10 cellular contexts compared by ENCODE assay signal in the genomic region with DNA sequence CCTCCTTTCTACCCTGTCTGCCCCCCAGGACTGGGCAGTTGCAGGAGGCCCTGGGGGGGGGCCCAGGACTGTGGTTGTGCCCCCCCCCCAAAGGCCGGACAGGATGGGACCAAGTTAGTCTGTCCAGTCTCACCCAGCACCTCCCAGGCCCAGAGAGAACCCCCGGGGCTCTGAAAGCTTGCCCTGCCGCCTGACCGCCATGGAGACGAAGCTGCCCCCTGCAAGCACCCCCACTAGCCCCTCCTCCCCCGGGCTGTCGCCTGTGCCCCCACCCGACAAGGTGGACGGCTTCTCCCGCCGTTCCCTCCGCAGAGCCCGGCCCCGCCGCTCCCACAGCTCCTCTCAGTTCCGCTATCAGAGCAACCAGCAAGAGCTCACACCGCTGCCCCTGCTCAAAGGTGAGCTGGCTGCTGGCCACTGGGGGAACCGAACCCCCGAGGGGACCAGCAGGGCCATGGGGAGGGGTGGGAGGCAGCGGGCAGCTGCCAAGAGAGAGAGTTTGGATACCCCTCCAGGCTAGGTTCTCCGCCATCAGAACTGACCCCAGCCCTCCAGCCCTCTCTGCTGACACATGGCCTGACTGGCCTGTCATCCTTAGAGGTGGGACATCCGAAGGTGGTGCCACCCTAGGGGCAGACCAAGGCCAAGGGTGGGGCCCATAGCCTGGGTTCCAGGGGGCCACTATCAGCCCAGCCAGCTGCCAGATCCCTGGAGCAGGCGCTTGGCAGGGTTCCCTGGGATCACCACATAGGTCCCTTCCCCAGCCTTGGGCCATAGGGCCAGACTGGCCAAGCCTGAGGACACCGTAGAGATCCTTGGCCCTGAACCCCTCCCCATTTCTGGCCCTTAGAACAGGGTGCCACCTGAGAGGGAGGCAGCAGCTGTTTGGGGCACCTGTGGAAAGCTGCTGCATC. TPM values are rescaled to one million over a fixed set of nuclear protein-coding genes. Genes with fewer than 3 reads are reported as not detected.
DNase-seq lines count a peak whose midpoint lies in the region; ATAC-seq, FAIRE-seq and TF ChIP-seq lines count a peak whose summit lies in the region.
"Had no signal": no experiment of that assay in that cellular context is flagged by ENCODE, and none has a peak within 500 bp of the region (broad histone marks: within the 10 kb centered on the region; RNA-seq: fewer than 3 reads in every experiment).

No MANE protein-coding gene starts in this region.

- H3K27me3 Mint-ChIP-seq in T-helper 1 cell treated with Interleukin-12 subunit alpha and Interleukin-12 subunit beta and Interleukin-4 antibody, amounts not matched to agents 30 μg/mL and 1 μg/mL, for 36 hours (ENCODE audit: low read depth), result no peaks in the 10 kb centered on the region
- no peaks in the 10 kb centered on the region for H3K27me3 Mint-ChIP-seq in activated naive CD8-positive, alpha-beta T cell treated with anti-CD3 and anti-CD28 coated beads, Interleukin-2, amount 50 U/mL, for 24 hours

- FAIRE-seq in kidney (lab: Jason Lieb, UNC), result no peak
- FAIRE-seq: A204.1 had no signal

- H3K4me3 ChIP-seq in kidney (ENCODE audit: low read length in 2 of 2) (peak overlapping the region; percentile 75 to 98), stomach (peak overlapping the region; percentile 85 to 100 (median 92))

- H3K4me1 Mint-ChIP-seq in T-helper 1 cell treated with Interleukin-12 subunit alpha and Interleukin-12 subunit beta and Interleukin-4 antibody, amounts not matched to agents 30 μg/mL and 1 μg/mL, for 36 hours (ENCODE audit: low read depth), result peaks cover 17% of the 10 kb centered on the region
- peaks cover 14% of the 10 kb centered on the region for H3K4me1 Mint-ChIP-seq in activated naive CD8-positive, alpha-beta T cell treated with anti-CD3 and anti-CD28 coated beads, Interleukin-2, amount 50 U/mL, for 24 hours

- H3K27me3 ChIP-seq in stomach, result no peaks in the 10 kb centered on the region

- H3K9me3 Mint-ChIP-seq in T-helper 1 cell treated with Interleukin-12 subunit alpha and Interleukin-12 subunit beta and Interleukin-4 antibody, amounts not matched to agents 30 μg/mL and 1 μg/mL, for 36 hours, result no peaks in the 10 kb centered on the region
- H3K9me3 Mint-ChIP-seq in activated naive CD8-positive, alpha-beta T cell treated with anti-CD3 and anti-CD28 coated beads, Interleukin-2, amount 50 U/mL, for 24 hours, result no peaks in the 10 kb centered on the region

- WGBS in stomach, 5 donors, result 48 to 65% (median 58%) methylated on average over 5 to 24 of the region's 24 CpGs

- no peaks in the 10 kb centered on the region for H3K9me3 ChIP-seq in kidney (ENCODE audit: control insufficient read depth in 1 of 2, low read length in 2 of 2)
- H3K9me3 ChIP-seq in stomach, result no peaks in the 10 kb centered on the region

- peaks cover 12% of the 10 kb centered on the region for H3K36me3 Mint-ChIP-seq in T-helper 1 cell treated with Interleukin-12 subunit alpha and Interleukin-12 subunit beta and Interleukin-4 antibody, amounts not matched to agents 30 μg/mL and 1 μg/mL, for 36 hours (ENCODE audit: low read depth)
- no peaks in the 10 kb centered on the region for H3K36me3 Mint-ChIP-seq in activated naive CD8-positive, alpha-beta T cell treated with anti-CD3 and anti-CD28 coated beads, Interleukin-2, amount 50 U/mL, for 24 hours (ENCODE audit: low read depth)

- H3K9ac ChIP-seq in kidney (ENCODE audit: low read length in 2 of 2), result peak overlapping the region in 1 of 2 donors; percentile 89

- no peak for TF ChIP-seq CTCF in kidney (IDR thresholded peaks at IDR 0.05; ENCODE audit: borderline replicate concordance, extremely low read depth, insufficient read depth)
- no peak for TF ChIP-seq CTCF in stomach (IDR thresholded peaks at IDR 0.05)

- H3K27ac Mint-ChIP-seq in T-helper 1 cell treated with Interleukin-12 subunit alpha and Interleukin-12 subunit beta and Interleukin-4 antibody, amounts not matched to agents 30 μg/mL and 1 μg/mL, for 36 hours, result peak overlapping the region; percentile 71
- peak overlapping the region; percentile 22 for H3K27ac Mint-ChIP-seq in activated naive CD8-positive, alpha-beta T cell treated with anti-CD3 and anti-CD28 coated beads, Interleukin-2, amount 50 U/mL, for 24 hours

- intact Hi-C loops in kidney (cut with DNase I), result no loop called here
- intact Hi-C loops in stomach (cut with DNase I; ENCODE audit: low total_unique reads), result no loop called here

- H3K4me3 Mint-ChIP-seq in T-helper 1 cell treated with Interleukin-12 subunit alpha and Interleukin-12 subunit beta and Interleukin-4 antibody, amounts not matched to agents 30 μg/mL and 1 μg/mL, for 36 hours, result peak overlapping the region; percentile 83
- H3K4me3 Mint-ChIP-seq in activated naive CD8-positive, alpha-beta T cell treated with anti-CD3 and anti-CD28 coated beads, Interleukin-2, amount 50 U/mL, for 24 hours, result peak overlapping the region; percentile 87

- peaks cover 0 to 17% of the 10 kb centered on the region in 2 donors for H3K4me1 ChIP-seq in kidney (ENCODE audit: control insufficient read depth in 1 of 2, insufficient read depth in 1 of 2, low read depth in 1 of 2, low read length in 2 of 2)
- peaks cover 10 to 32% (median 30%) of the 10 kb centered on the region in 4 donors for H3K4me1 ChIP-seq in stomach

- no peak for TF ChIP-seq POLR2A in stomach (IDR thresholded peaks at IDR 0.05)

- H3K27ac ChIP-seq in kidney (ENCODE audit: low read depth in 2 of 2, low read length in 2 of 2) (no peak overlapping the region), stomach (peak overlapping the region in 2 of 5 donors; percentile 96 to 97)

- no peak for TF ChIP-seq EP300 in stomach (IDR thresholded peaks at IDR 0.05)

- DNase-seq in T-helper 1 cell (no peak), kidney (no peak), stomach (no peak), AG20443 (ENCODE audit: low spot score) (no peak)
- DNase-seq in activated naive CD8-positive, alpha-beta T cell treated with anti-CD3 and anti-CD28 coated beads, Interleukin-2, amount 50 U/mL, for 24 hours, result no peak
- DNase-seq: NCI-H2029 had no signal

- H3K36me3 ChIP-seq in kidney (ENCODE audit: control insufficient read depth in 1 of 2, insufficient read depth in 2 of 2, low read length in 2 of 2) (peaks cover 7 to 21% of the 10 kb centered on the region in 2 donors), stomach (peaks cover 22 to 45% (median 39%) of the 10 kb centered on the region in 4 donors)

- no peak for ATAC-seq in activated naive CD8-positive, alpha-beta T cell treated with anti-CD3 and anti-CD28 coated beads, Interleukin-2, amount 50 U/mL, for 24 hours
- no peak for ATAC-seq in activated CD4-positive, CD25-positive, alpha-beta regulatory T cell treated with anti-CD3 and anti-CD28 coated beads, Interleukin-2, amount 50 U/mL, for 24 hours
- no peak for ATAC-seq in GM18517 (IDR thresholded peaks at IDR 0.05; ENCODE audit: unreplicated experiment)

RNA-seq across cellular contexts. Expression of gene PPP2R5B, which starts 1.3 kb away (rescaled TPM):
- total RNA-seq in kidney (21.2 TPM), stomach (10 to 100 TPM in 4 of 5 donors, 1 to 10 TPM in 1; 6.6 to 75.6 (median 25.7) TPM)
- polyA plus RNA-seq in kidney (ENCODE audit: insufficient read depth, low read depth, low replicate concordance) (16.8 TPM), stomach (10 to 100 TPM in 2 of 3 donors, 1 to 10 TPM in 1; 9.8 to 13.8 (median 12.3) TPM)

RNA-seq across cellular contexts. Expression of gene ATG2A, which starts 8.8 kb away (rescaled TPM):
- total RNA-seq in kidney, result 26.9 TPM
- polyA plus RNA-seq in kidney (ENCODE audit: insufficient read depth, low read depth, low replicate concordance), result 16.8 TPM
- total RNA-seq in stomach, result 10 to 100 TPM; 14.3 to 77.6 (median 46.1) TPM
- polyA plus RNA-seq in stomach, result 10 to 100 TPM; 12.2 to 18.7 (median 16.3) TPM

RNA-seq across cellular contexts. Expression of gene GPHA2, which starts 9.9 kb away (rescaled TPM):
- total RNA-seq in kidney (not detected), stomach (not detected)
- polyA plus RNA-seq in kidney (ENCODE audit: insufficient read depth, low read depth, low replicate concordance) (0.99 TPM), stomach (under 1 TPM in 2 of 3 donors, not detected in 1; 0.30 to 0.50 TPM)

RNA-seq across cellular contexts. Expression of gene MAJIN, which starts 46.1 kb away (rescaled TPM):
- total RNA-seq in kidney, result not detected
- polyA plus RNA-seq in kidney (ENCODE audit: insufficient read depth, low read depth, low replicate concordance), result 0.80 TPM
- total RNA-seq in stomach, result not detected
- polyA plus RNA-seq in stomach, result under 1 TPM in 1 of 3 donors, not detected in 2; 0.20 TPM

RNA-seq across cellular contexts. Expression of gene EHD1, which starts 47.4 kb away (rescaled TPM):
- total RNA-seq in kidney, result 76.1 TPM
- polyA plus RNA-seq in kidney (ENCODE audit: insufficient read depth, low read depth, low replicate concordance), result 48.9 TPM
- 100 to 1,000 TPM in 2 of 5 donors, 10 to 100 TPM in 3; 23.3 to 160 (median 56.2) TPM for total RNA-seq in stomach
- polyA plus RNA-seq in stomach, result 10 to 100 TPM; 17.9 to 24.6 (median 19.4) TPM
